ENCODE assay signal across 8 cellular contexts in genomic region chr10:101066146-101066889, GRCh38. TPM values are rescaled to one million over a fixed set of nuclear protein-coding genes. Genes with fewer than 3 reads are reported as not detected.
DNase-seq lines count a peak whose midpoint lies in the region; ATAC-seq, FAIRE-seq and TF ChIP-seq lines count a peak whose summit lies in the region.

No MANE protein-coding gene starts in this region.

- peak; percentile 33 for ATAC-seq in HG02642 (IDR thresholded peaks at IDR 0.05; ENCODE audit: poor library complexity, unreplicated experiment)
- ATAC-seq in GM21576 (IDR thresholded peaks at IDR 0.05; ENCODE audit: unreplicated experiment), result no peak
- no peak for ATAC-seq in HG02981 (IDR thresholded peaks at IDR 0.05; ENCODE audit: unreplicated experiment)

- peak overlapping the region; percentile 2 for H3K27ac ChIP-seq in osteoblast (ENCODE audit: low read depth, low read length)

- H3K27me3 ChIP-seq in osteoblast (ENCODE audit: insufficient read depth, low read length), result no peaks in the 10 kb centered on the region

- TF ChIP-seq CTCF in D721Med (IDR thresholded peaks at IDR 0.05; ENCODE audit: insufficient read depth, missing control alignments) (peak; percentile 53), osteoblast (IDR thresholded peaks at IDR 0.05; ENCODE audit: extremely low read depth, low read depth, low read length) (peak; percentile 42)

- H3K4me3 ChIP-seq in osteoblast (ENCODE audit: insufficient read depth, low read length), result peak overlapping the region; percentile 79

- H3K79me2 ChIP-seq in osteoblast (ENCODE audit: insufficient read depth, low read length), result peaks cover 8% of the 10 kb centered on the region

- H3K4me2 ChIP-seq in osteoblast (ENCODE audit: insufficient read depth, low read length), result peak overlapping the region; percentile 96

- peak overlapping the region; percentile 76 for H2AFZ ChIP-seq in osteoblast (ENCODE audit: low read length)

- H3K36me3 ChIP-seq in osteoblast (ENCODE audit: insufficient read depth, low read length), result peaks cover 2% of the 10 kb centered on the region

- no peak for FAIRE-seq in D721Med (lab: Jason Lieb, UNC)

- no peaks in the 10 kb centered on the region for H4K20me1 ChIP-seq in osteoblast (ENCODE audit: insufficient read depth, low read length)

- DNase-seq in D721Med (ENCODE audit: insufficient read length, low spot score) (peak; percentile 89), OCI-M2 (lab: John Stamatoyannopoulos, UW; ENCODE audit: unreplicated experiment) (peak; percentile 58), germinal center (ENCODE audit: low spot score) (peak; percentile 68), osteoblast (ENCODE audit: insufficient read length, low spot score, missing footprints) (peak; percentile 97)
- DNase-seq in activated effector memory CD4-positive, alpha-beta T cell treated with anti-CD3 and anti-CD28 coated beads, Interleukin-2, amount 50 U/mL, for 16 hours, result peak; percentile 79

- peaks cover 36% of the 10 kb centered on the region for H3K4me1 ChIP-seq in osteoblast (ENCODE audit: insufficient read depth, low read length)

- no peaks in the 10 kb centered on the region for H3K9me3 ChIP-seq in osteoblast (ENCODE audit: low read depth, low read length)

RNA-seq across cellular contexts. Expression of gene KAZALD1, which starts 4.5 kb away (rescaled TPM):
- 26.4 and 30.1 TPM in 2 replicates for total RNA-seq in osteoblast

RNA-seq across cellular contexts. Expression of gene SFXN3, which starts 35.3 kb away (rescaled TPM):
- total RNA-seq in osteoblast, result 103 and 106 TPM in 2 replicates

RNA-seq across cellular contexts. Expression of gene PDZD7, which starts 35.4 kb away (rescaled TPM):
- 0.72 and 1.2 TPM in 2 replicates for total RNA-seq in osteoblast
